In the genomic region with DNA sequence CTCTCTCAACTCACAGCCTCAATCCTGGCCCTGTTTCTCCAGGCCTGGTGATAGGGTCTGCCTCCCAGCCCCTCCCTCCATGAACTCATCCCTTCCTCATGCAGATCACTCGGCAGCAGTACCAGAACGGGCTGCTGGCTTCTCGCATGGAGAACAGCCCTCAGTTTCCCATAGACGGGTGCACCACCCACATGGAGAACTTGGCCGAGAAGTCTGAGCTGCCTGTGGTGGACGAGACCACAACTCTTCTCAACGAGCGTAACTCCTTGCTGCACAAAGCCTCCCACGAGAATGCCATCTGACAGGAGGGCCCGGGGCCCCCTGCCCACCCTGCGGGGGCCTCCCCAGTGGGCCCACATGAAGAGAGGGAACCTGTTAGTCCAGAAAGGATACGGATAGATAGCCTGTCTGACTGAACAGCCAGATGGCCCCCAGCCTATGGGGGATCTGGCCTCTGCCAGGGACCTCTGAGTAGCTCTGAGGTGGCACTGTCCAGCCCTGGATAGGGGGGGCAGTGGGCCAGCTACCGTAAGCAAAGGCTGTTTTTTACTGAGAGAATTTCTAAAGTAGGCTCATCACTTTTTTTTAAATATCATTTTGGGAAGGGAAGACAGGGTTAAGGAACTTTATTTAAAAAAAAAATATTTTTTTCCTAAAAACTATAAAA, we compare ENCODE assay signal across 2 cellular contexts.
TF ChIP-seq lines count a peak whose summit lies in the region.

No MANE protein-coding gene starts in this region.

TF ChIP-seq in SK-N-SH, 30 proteins besides CTCF, POLR2A, EP300 and RAD21:
- no peak for TF ChIP-seq RFX5 (IDR thresholded peaks at IDR 0.05; ENCODE audit: low read length)
- no peak for TF ChIP-seq TCF12 (IDR thresholded peaks at IDR 0.05)
- TF ChIP-seq ELF1 (IDR thresholded peaks at IDR 0.05) = no peak
- TF ChIP-seq NFIC (IDR thresholded peaks at IDR 0.05; ENCODE audit: borderline replicate concordance) = no peak
- TF ChIP-seq FOXM1 (IDR thresholded peaks at IDR 0.05; ENCODE audit: low read depth) = no peak
- no peak for TF ChIP-seq MXI1 (IDR thresholded peaks at IDR 0.05; ENCODE audit: low read depth, low read length)
- TF ChIP-seq SIN3A (IDR thresholded peaks at IDR 0.05; ENCODE audit: borderline replicate concordance, low read depth, low read length) = no peak
- TF ChIP-seq JUND (IDR thresholded peaks at IDR 0.05) = no peak
- TF ChIP-seq, protein P1, sequence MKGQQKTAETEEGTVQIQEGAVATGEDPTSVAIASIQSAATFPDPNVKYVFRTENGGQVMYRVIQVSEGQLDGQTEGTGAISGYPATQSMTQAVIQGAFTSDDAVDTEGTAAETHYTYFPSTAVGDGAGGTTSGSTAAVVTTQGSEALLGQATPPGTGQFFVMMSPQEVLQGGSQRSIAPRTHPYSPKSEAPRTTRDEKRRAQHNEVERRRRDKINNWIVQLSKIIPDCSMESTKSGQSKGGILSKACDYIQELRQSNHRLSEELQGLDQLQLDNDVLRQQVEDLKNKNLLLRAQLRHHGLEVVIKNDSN (IDR thresholded peaks at IDR 0.05; ENCODE audit: borderline replicate concordance, low read depth) = no peak
- TF ChIP-seq GATA2 (CRISPR knock-in tag; IDR thresholded peaks at IDR 0.05) = no peak
- no peak for TF ChIP-seq SMC3 (IDR thresholded peaks at IDR 0.05; ENCODE audit: low read depth, low read length)
- TF ChIP-seq, protein P2, sequence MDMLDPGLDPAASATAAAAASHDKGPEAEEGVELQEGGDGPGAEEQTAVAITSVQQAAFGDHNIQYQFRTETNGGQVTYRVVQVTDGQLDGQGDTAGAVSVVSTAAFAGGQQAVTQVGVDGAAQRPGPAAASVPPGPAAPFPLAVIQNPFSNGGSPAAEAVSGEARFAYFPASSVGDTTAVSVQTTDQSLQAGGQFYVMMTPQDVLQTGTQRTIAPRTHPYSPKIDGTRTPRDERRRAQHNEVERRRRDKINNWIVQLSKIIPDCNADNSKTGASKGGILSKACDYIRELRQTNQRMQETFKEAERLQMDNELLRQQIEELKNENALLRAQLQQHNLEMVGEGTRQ (IDR thresholded peaks at IDR 0.05; ENCODE audit: borderline replicate concordance, low read depth, low read length) = no peak
- TF ChIP-seq, protein P3, sequence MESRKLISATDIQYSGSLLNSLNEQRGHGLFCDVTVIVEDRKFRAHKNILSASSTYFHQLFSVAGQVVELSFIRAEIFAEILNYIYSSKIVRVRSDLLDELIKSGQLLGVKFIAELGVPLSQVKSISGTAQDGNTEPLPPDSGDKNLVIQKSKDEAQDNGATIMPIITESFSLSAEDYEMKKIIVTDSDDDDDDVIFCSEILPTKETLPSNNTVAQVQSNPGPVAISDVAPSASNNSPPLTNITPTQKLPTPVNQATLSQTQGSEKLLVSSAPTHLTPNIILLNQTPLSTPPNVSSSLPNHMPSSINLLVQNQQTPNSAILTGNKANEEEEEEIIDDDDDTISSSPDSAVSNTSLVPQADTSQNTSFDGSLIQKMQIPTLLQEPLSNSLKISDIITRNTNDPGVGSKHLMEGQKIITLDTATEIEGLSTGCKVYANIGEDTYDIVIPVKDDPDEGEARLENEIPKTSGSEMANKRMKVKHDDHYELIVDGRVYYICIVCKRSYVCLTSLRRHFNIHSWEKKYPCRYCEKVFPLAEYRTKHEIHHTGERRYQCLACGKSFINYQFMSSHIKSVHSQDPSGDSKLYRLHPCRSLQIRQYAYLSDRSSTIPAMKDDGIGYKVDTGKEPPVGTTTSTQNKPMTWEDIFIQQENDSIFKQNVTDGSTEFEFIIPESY (IDR thresholded peaks at IDR 0.05; ENCODE audit: borderline replicate concordance, low read depth) = no peak
- TF ChIP-seq, protein P4, sequence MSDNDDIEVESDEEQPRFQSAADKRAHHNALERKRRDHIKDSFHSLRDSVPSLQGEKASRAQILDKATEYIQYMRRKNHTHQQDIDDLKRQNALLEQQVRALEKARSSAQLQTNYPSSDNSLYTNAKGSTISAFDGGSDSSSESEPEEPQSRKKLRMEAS (IDR thresholded peaks at IDR 0.05; ENCODE audit: low read depth) = no peak
- TF ChIP-seq, protein P5, sequence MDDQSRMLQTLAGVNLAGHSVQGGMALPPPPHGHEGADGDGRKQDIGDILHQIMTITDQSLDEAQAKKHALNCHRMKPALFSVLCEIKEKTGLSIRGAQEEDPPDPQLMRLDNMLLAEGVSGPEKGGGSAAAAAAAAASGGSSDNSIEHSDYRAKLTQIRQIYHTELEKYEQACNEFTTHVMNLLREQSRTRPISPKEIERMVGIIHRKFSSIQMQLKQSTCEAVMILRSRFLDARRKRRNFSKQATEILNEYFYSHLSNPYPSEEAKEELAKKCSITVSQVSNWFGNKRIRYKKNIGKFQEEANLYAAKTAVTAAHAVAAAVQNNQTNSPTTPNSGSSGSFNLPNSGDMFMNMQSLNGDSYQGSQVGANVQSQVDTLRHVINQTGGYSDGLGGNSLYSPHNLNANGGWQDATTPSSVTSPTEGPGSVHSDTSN (IDR thresholded peaks at IDR 0.05) = no peak

TF ChIP-seq in SK-N-SH treated with all-trans-retinoic acid at 6 μM for 48 hours, 23 proteins besides CTCF, POLR2A, EP300 and RAD21:
- TF ChIP-seq TOX (CRISPR knock-in tag; IDR thresholded peaks at IDR 0.05; ENCODE audit: borderline replicate concordance) (no peak), BACH2 (CRISPR knock-in tag; IDR thresholded peaks at IDR 0.05; ENCODE audit: borderline replicate concordance) (no peak), ARNTL (CRISPR knock-in tag; IDR thresholded peaks at IDR 0.05; ENCODE audit: borderline replicate concordance, low read depth) (no peak), ZFP30 (CRISPR knock-in tag; IDR thresholded peaks at IDR 0.05) (no peak), ZC3H10 (CRISPR knock-in tag; IDR thresholded peaks at IDR 0.05) (no peak), RARB (CRISPR knock-in tag; IDR thresholded peaks at IDR 0.05) (no peak), ZNF8 (CRISPR knock-in tag; IDR thresholded peaks at IDR 0.05) (no peak), CSDC2 (CRISPR knock-in tag; IDR thresholded peaks at IDR 0.05) (no peak), ISL1 (CRISPR knock-in tag; IDR thresholded peaks at IDR 0.05) (no peak), OSR1 (CRISPR knock-in tag; IDR thresholded peaks at IDR 0.05) (no peak), ZNF565 (CRISPR knock-in tag; conservative IDR thresholded peaks at IDR 0.05; ENCODE audit: low read depth) (no peak), ZFP3 (CRISPR knock-in tag; IDR thresholded peaks at IDR 0.05) (no peak), GLIS3 (CRISPR knock-in tag; IDR thresholded peaks at IDR 0.05) (no peak), TCF4 (CRISPR knock-in tag; IDR thresholded peaks at IDR 0.05; ENCODE audit: borderline replicate concordance) (no peak), PPARA (CRISPR knock-in tag; IDR thresholded peaks at IDR 0.05; ENCODE audit: borderline replicate concordance) (no peak), ESRRG (CRISPR knock-in tag; IDR thresholded peaks at IDR 0.05) (no peak)
- TF ChIP-seq, protein P6, sequence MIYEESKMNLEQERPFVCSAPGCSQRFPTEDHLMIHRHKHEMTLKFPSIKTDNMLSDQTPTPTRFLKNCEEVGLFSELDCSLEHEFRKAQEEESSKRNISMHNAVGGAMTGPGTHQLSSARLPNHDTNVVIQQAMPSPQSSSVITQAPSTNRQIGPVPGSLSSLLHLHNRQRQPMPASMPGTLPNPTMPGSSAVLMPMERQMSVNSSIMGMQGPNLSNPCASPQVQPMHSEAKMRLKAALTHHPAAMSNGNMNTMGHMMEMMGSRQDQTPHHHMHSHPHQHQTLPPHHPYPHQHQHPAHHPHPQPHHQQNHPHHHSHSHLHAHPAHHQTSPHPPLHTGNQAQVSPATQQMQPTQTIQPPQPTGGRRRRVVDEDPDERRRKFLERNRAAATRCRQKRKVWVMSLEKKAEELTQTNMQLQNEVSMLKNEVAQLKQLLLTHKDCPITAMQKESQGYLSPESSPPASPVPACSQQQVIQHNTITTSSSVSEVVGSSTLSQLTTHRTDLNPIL (CRISPR knock-in tag; IDR thresholded peaks at IDR 0.05; ENCODE audit: low read depth) = no peak
- TF ChIP-seq, protein P7, sequence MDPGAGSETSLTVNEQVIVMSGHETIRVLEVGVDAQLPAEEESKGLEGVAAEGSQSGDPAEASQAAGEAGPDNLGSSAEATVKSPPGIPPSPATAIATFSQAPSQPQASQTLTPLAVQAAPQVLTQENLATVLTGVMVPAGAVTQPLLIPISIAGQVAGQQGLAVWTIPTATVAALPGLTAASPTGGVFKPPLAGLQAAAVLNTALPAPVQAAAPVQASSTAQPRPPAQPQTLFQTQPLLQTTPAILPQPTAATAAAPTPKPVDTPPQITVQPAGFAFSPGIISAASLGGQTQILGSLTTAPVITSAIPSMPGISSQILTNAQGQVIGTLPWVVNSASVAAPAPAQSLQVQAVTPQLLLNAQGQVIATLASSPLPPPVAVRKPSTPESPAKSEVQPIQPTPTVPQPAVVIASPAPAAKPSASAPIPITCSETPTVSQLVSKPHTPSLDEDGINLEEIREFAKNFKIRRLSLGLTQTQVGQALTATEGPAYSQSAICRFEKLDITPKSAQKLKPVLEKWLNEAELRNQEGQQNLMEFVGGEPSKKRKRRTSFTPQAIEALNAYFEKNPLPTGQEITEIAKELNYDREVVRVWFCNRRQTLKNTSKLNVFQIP (CRISPR knock-in tag; IDR thresholded peaks at IDR 0.05; ENCODE audit: borderline replicate concordance, low read depth) = no peak
